In genomic region chr12:114611145-114612018, GRCh38 we compare ENCODE assay signal across 1 cellular context.
TF ChIP-seq lines count a peak whose summit lies in the region.

No MANE protein-coding gene starts in this region.

TF ChIP-seq in HepG2, 621 proteins besides CTCF, POLR2A, EP300 and RAD21 (continued from another document and continues in another):
- TF ChIP-seq FOXP4 (CRISPR knock-in tag; IDR thresholded peaks at IDR 0.05) (peak; percentile 86), ZNF766 (CRISPR knock-in tag; IDR thresholded peaks at IDR 0.05; ENCODE audit: borderline replicate concordance) (0 out of 2 replicates have a peak, but pooled peaks have one; percentile 72), NR2F1 (CRISPR knock-in tag; IDR thresholded peaks at IDR 0.05) (peak; percentile 72 to 77; a peak in 3 of 4 replicates), TBX2 (CRISPR knock-in tag; IDR thresholded peaks at IDR 0.05; ENCODE audit: borderline replicate concordance) (peak; percentile 88), SMC3 (IDR thresholded peaks at IDR 0.05; ENCODE audit: low read length) (0 out of 2 replicates have a peak, but pooled peaks have one; percentile 14), PHF21A (CRISPR knock-in tag; IDR thresholded peaks at IDR 0.05) (peak; percentile 83), CBFB (CRISPR knock-in tag; IDR thresholded peaks at IDR 0.05) (peak; percentile 24; the same call in 1 of the 2 replicates), RXRA (CRISPR knock-in tag; IDR thresholded peaks at IDR 0.05) (peak; percentile 95; the same call in 1 of the 2 replicates), MIER3 (CRISPR knock-in tag; IDR thresholded peaks at IDR 0.05; ENCODE audit: borderline replicate concordance) (peak; percentile 30; the same call in 1 of the 2 replicates), ZBTB7B (CRISPR knock-in tag; IDR thresholded peaks at IDR 0.05) (peak; percentile 68; the same call in 1 of the 2 replicates), POGK (CRISPR knock-in tag; conservative IDR thresholded peaks at IDR 0.05) (0 out of 2 replicates have a peak, but pooled peaks have one; percentile 51), DBP (CRISPR knock-in tag; IDR thresholded peaks at IDR 0.05; ENCODE audit: not compliant biosample characterization) (peak; percentile 20), HMG20B (CRISPR knock-in tag; conservative IDR thresholded peaks at IDR 0.05) (0 out of 2 replicates have a peak, but pooled peaks have one; percentile 56), ATRX (CRISPR knock-in tag; IDR thresholded peaks at IDR 0.05; ENCODE audit: borderline replicate concordance) (no peak), FIP1L1 (IDR thresholded peaks at IDR 0.05; ENCODE audit: borderline replicate concordance, insufficient read depth, low read depth, low read length) (no peak), TARDBP (CRISPR knock-in tag; IDR thresholded peaks at IDR 0.05) (peak; percentile 83; the same call in 1 of the 2 replicates), POLR2AphosphoS5 (IDR thresholded peaks at IDR 0.05; ENCODE audit: low read depth, low read length) (peak; percentile 69), TBL1XR1 (IDR thresholded peaks at IDR 0.05; ENCODE audit: borderline replicate concordance, low read length, partially characterized antibody) (peak; percentile 97), MAFF (IDR thresholded peaks at IDR 0.05; ENCODE audit: low read depth, low read length) (0 out of 2 replicates have a peak, but pooled peaks have one; percentile 12), ATF7 (IDR thresholded peaks at IDR 0.05) (peak; percentile 71), ATF7 (CRISPR knock-in tag; IDR thresholded peaks at IDR 0.05) (peak; percentile 90), SOX13 (IDR thresholded peaks at IDR 0.05) (peak; percentile 90), SOX13 (CRISPR knock-in tag; conservative IDR thresholded peaks at IDR 0.05 in 1 of 2, IDR thresholded peaks at IDR 0.05 in 1 of 2) (peak in 1 of 2 experiments; percentile 97; a peak in 2 of 4 replicates), ZNF317 (CRISPR knock-in tag; IDR thresholded peaks at IDR 0.05) (0 out of 2 replicates have a peak, but pooled peaks have one; percentile 46), EHMT2 (IDR thresholded peaks at IDR 0.05; ENCODE audit: borderline replicate concordance, low read depth, low read length) (peak; percentile 25; the same call in 1 of the 2 replicates), SRF (IDR thresholded peaks at IDR 0.05; ENCODE audit: low read depth, low read length) (no peak), ZMYM4 (CRISPR knock-in tag; IDR thresholded peaks at IDR 0.05) (peak; percentile 61; the same call in 1 of the 2 replicates), ZNF878 (CRISPR knock-in tag; IDR thresholded peaks at IDR 0.05) (peak; percentile 80; the same call in 1 of the 2 replicates), MAX (IDR thresholded peaks at IDR 0.05) (no peak), ERF (CRISPR knock-in tag; IDR thresholded peaks at IDR 0.05) (peak; percentile 63; the same call in 1 of the 2 replicates), ZNF430 (CRISPR knock-in tag; IDR thresholded peaks at IDR 0.05) (no peak), ZBTB40 (IDR thresholded peaks at IDR 0.05) (no peak), ZBTB40 (CRISPR knock-in tag; IDR thresholded peaks at IDR 0.05) (peak; percentile 68; the same call in 1 of the 2 replicates), CHCHD3 (CRISPR knock-in tag; IDR thresholded peaks at IDR 0.05) (no peak), GABPB1 (CRISPR knock-in tag; IDR thresholded peaks at IDR 0.05) (peak; percentile 23; the same call in 1 of the 2 replicates), FOXJ3 (CRISPR knock-in tag; IDR thresholded peaks at IDR 0.05; ENCODE audit: borderline replicate concordance) (peak; percentile 94), CEBPG (CRISPR knock-in tag; IDR thresholded peaks at IDR 0.05) (peak; percentile 65), ZNF33A (CRISPR knock-in tag; IDR thresholded peaks at IDR 0.05; ENCODE audit: borderline replicate concordance) (no peak), HOXD1 (CRISPR knock-in tag; IDR thresholded peaks at IDR 0.05) (peak; percentile 33; the same call in 1 of the 2 replicates), KAT7 (CRISPR knock-in tag; IDR thresholded peaks at IDR 0.05; ENCODE audit: borderline replicate concordance) (0 out of 2 replicates have a peak, but pooled peaks have one; percentile 37), ZBTB4 (CRISPR knock-in tag; IDR thresholded peaks at IDR 0.05; ENCODE audit: borderline replicate concordance) (no peak), ZC3H13 (CRISPR knock-in tag; IDR thresholded peaks at IDR 0.05) (peak; percentile 32; the same call in 1 of the 2 replicates), LCORL (IDR thresholded peaks at IDR 0.05) (no peak), LCORL (CRISPR knock-in tag; IDR thresholded peaks at IDR 0.05) (0 out of 2 replicates have a peak, but pooled peaks have one; percentile 21), BCL6 (CRISPR knock-in tag; IDR thresholded peaks at IDR 0.05) (peak; percentile 90), MZF1 (CRISPR knock-in tag; IDR thresholded peaks at IDR 0.05; ENCODE audit: borderline replicate concordance) (no peak), MED1 (CRISPR knock-in tag; IDR thresholded peaks at IDR 0.05) (peak; percentile 92), POGZ (CRISPR knock-in tag; IDR thresholded peaks at IDR 0.05) (peak; percentile 79), ATF4 (CRISPR knock-in tag; IDR thresholded peaks at IDR 0.05) (peak in 1 of 2 experiments; percentile 78; a peak in 2 of 4 replicates), FOXM1 (CRISPR knock-in tag; IDR thresholded peaks at IDR 0.05) (no peak), MAFK (conservative IDR thresholded peaks at IDR 0.05 in 1 of 2, IDR thresholded peaks at IDR 0.05 in 1 of 2; ENCODE audit: low read length in 2 of 2) (0 out of 4 replicates have a peak, but pooled peaks of 1 of the 2 experiments have one; percentile 16)
